In genomic region chr11:30938801-30939200, GRCh38 we compare ENCODE assay signal across 19 cellular contexts.
"Had no signal": no experiment of that assay in that cellular context is flagged by ENCODE, and none has a peak within 500 bp of the region (broad histone marks: within the 10 kb centered on the region; RNA-seq: fewer than 3 reads in every experiment).

No MANE protein-coding gene starts in this region.

- ATAC-seq: left ventricle myocardium superior; lower lobe of right lung; natural killer cell treated with Interleukin-12 subunit alpha and Interleukin-12 subunit beta and Interleukin-15 and Interleukin-18, amount 100 ng/mL, for 72 hours; sciatic nerve; stimulated activated effector memory CD8-positive, alpha-beta T cell treated with anti-CD3 and anti-CD28 coated beads, Interleukin-12 subunit alpha, Interleukin-12 subunit beta, amount 100 ng/mL, for 72 hours had no signal

- H3K27ac ChIP-seq: dorsolateral prefrontal cortex, lower lobe of right lung, prostate gland, right atrium auricular region, stomach, thyroid gland, vagina had no signal

- H3K27me3 ChIP-seq: right atrium auricular region, stomach, thyroid gland, vagina had no signal

- H3K9me3 ChIP-seq: lower lobe of right lung, prostate gland, thyroid gland, vagina had no signal

- H3K4me1 Mint-ChIP-seq: naive B cell; neural crest cell; stimulated activated effector memory CD8-positive, alpha-beta T cell treated with anti-CD3 and anti-CD28 coated beads, Interleukin-12 subunit alpha, Interleukin-12 subunit beta, amount 100 ng/mL, for 72 hours had no signal

- DNase-seq: dorsolateral prefrontal cortex; effector CD4-positive, alpha-beta T cell; left ventricle myocardium superior; lower lobe of right lung; naive B cell; nucleus accumbens; stimulated activated CD4-positive, alpha-beta T cell treated with anti-CD3 and anti-CD28 coated beads, Interleukin-2, amount 100 ng/mL, for 24 hours; stimulated activated CD4-positive, alpha-beta T cell treated with anti-CD3 and anti-CD28 coated beads, Interleukin-4, amount 100 ng/mL, for 24 hours; stimulated activated naive CD4-positive, alpha-beta T cell treated with Interleukin-2 at 50 U/mL for 16 hours; stomach; thyroid gland; trophoblast cell had no signal

- H3K4me3 ChIP-seq: dorsolateral prefrontal cortex, lower lobe of right lung, prostate gland, right atrium auricular region, stomach, thyroid gland, vagina had no signal

- H3K36me3 Mint-ChIP-seq: naive B cell; stimulated activated effector memory CD8-positive, alpha-beta T cell treated with anti-CD3 and anti-CD28 coated beads, Interleukin-12 subunit alpha, Interleukin-12 subunit beta, amount 100 ng/mL, for 72 hours had no signal

- H3K27ac Mint-ChIP-seq: natural killer cell treated with Interleukin-12 subunit alpha and Interleukin-12 subunit beta and Interleukin-15 and Interleukin-18, amount 100 ng/mL, for 72 hours; stimulated activated effector memory CD8-positive, alpha-beta T cell treated with anti-CD3 and anti-CD28 coated beads, Interleukin-12 subunit alpha, Interleukin-12 subunit beta, amount 100 ng/mL, for 72 hours had no signal

- H3K4me3 Mint-ChIP-seq: naive B cell; natural killer cell treated with Interleukin-12 subunit alpha and Interleukin-12 subunit beta and Interleukin-15 and Interleukin-18, amount 100 ng/mL, for 72 hours; neural crest cell; stimulated activated effector memory CD8-positive, alpha-beta T cell treated with anti-CD3 and anti-CD28 coated beads, Interleukin-12 subunit alpha, Interleukin-12 subunit beta, amount 100 ng/mL, for 72 hours had no signal

- H3K4me1 ChIP-seq: lower lobe of right lung, prostate gland, stomach, thyroid gland, vagina had no signal

- H3K27me3 Mint-ChIP-seq: naive B cell had no signal

- H3K36me3 ChIP-seq: lower lobe of right lung, prostate gland, right atrium auricular region, stomach, thyroid gland, vagina had no signal
